Comparison of ENCODE assay signal across 10 cellular contexts in the genomic region with DNA sequence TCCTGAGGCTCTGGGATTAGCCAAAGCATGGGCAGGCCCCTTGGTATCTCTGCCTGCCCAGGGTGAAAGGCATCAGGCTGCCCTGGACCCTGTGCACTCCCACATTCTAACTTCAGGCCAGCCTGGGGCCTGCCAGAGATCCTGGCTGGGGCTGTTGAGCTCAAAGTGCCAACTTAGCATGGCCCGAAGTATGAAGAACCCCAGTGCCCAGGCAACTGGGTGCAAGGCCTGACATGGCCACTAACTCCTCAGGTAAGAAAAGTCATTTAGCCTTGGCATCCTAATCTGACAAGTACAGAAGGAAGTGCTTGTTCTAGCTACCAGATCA. TPM values are rescaled to one million over a fixed set of nuclear protein-coding genes. Genes with fewer than 3 reads are reported as not detected.
A peak's percentile ranks its signal among the peaks of the same experiment; 100 is the strongest.
DNase-seq lines count a peak whose midpoint lies in the region; ATAC-seq lines count a peak whose summit lies in the region.
"Had no signal": no experiment of that assay in that cellular context is flagged by ENCODE, and none has a peak within 500 bp of the region (broad histone marks: within the 10 kb centered on the region; RNA-seq: fewer than 3 reads in every experiment).

No MANE protein-coding gene starts in this region.

- H3K36me3 Mint-ChIP-seq in IgD-negative memory B cell = peaks cover 6% of the 10 kb centered on the region
- H3K36me3 Mint-ChIP-seq in activated naive CD8-positive, alpha-beta T cell treated with anti-CD3 and anti-CD28 coated beads, Interleukin-2, amount 10 ng/mL, durations not matched to agents 7 days and 5 days = peaks cover 12% of the 10 kb centered on the region
- peaks cover 89% of the 10 kb centered on the region for H3K36me3 Mint-ChIP-seq in stimulated activated effector memory CD8-positive, alpha-beta T cell treated with anti-CD3 and anti-CD28 coated beads, Interleukin-12 subunit alpha, Interleukin-12 subunit beta, amount 100 ng/mL, for 72 hours

- peaks cover 82 to 95% (median 83%) of the 10 kb centered on the region in 3 donors for H3K4me1 Mint-ChIP-seq in IgD-negative memory B cell
- peaks cover 61% of the 10 kb centered on the region for H3K4me1 Mint-ChIP-seq in activated naive CD8-positive, alpha-beta T cell treated with anti-CD3 and anti-CD28 coated beads, Interleukin-2, amount 10 ng/mL, durations not matched to agents 7 days and 5 days
- peaks cover 100% of the 10 kb centered on the region for H3K4me1 Mint-ChIP-seq in stimulated activated effector memory CD8-positive, alpha-beta T cell treated with anti-CD3 and anti-CD28 coated beads, Interleukin-12 subunit alpha, Interleukin-12 subunit beta, amount 100 ng/mL, for 72 hours

- peak overlapping the region in 3 of 4 donors; percentile 62 to 92 (median 83) for H3K4me3 Mint-ChIP-seq in IgD-negative memory B cell
- H3K4me3 Mint-ChIP-seq in activated naive CD8-positive, alpha-beta T cell treated with anti-CD3 and anti-CD28 coated beads, Interleukin-2, amount 10 ng/mL, durations not matched to agents 7 days and 5 days = no peak overlapping the region
- H3K4me3 Mint-ChIP-seq in stimulated activated effector memory CD8-positive, alpha-beta T cell treated with anti-CD3 and anti-CD28 coated beads, Interleukin-12 subunit alpha, Interleukin-12 subunit beta, amount 100 ng/mL, for 72 hours = peak overlapping the region; percentile 72

- in situ Hi-C loops in G401 (cut with HindIII; ENCODE audit: low sequenced_read_pairs) = no loop called here

- ATAC-seq in activated naive CD8-positive, alpha-beta T cell treated with anti-CD3 and anti-CD28 coated beads, Interleukin-2, amount 10 ng/mL, durations not matched to agents 7 days and 5 days (ENCODE audit: low read depth) = no peak
- ATAC-seq in left lobe of liver (peak; percentile 43), HG02981 (IDR thresholded peaks at IDR 0.05; ENCODE audit: unreplicated experiment) (no peak)
- no peak for ATAC-seq in stimulated activated effector memory CD8-positive, alpha-beta T cell treated with anti-CD3 and anti-CD28 coated beads, Interleukin-12 subunit alpha, Interleukin-12 subunit beta, amount 100 ng/mL, for 72 hours

- H3K27ac Mint-ChIP-seq in IgD-negative memory B cell = peak overlapping the region; percentile 87 to 98 (median 97)
- peak overlapping the region; percentile 72 for H3K27ac Mint-ChIP-seq in activated naive CD8-positive, alpha-beta T cell treated with anti-CD3 and anti-CD28 coated beads, Interleukin-2, amount 10 ng/mL, durations not matched to agents 7 days and 5 days
- H3K27ac Mint-ChIP-seq in stimulated activated effector memory CD8-positive, alpha-beta T cell treated with anti-CD3 and anti-CD28 coated beads, Interleukin-12 subunit alpha, Interleukin-12 subunit beta, amount 100 ng/mL, for 72 hours = peak overlapping the region; percentile 99

- no peak for DNase-seq in activated naive CD8-positive, alpha-beta T cell treated with anti-CD3 and anti-CD28 coated beads, Interleukin-2, amount 10 ng/mL, durations not matched to agents 7 days and 5 days
- no peak for DNase-seq in left lobe of liver (ENCODE audit: low spot score)
- no peak for DNase-seq in stimulated activated effector memory CD8-positive, alpha-beta T cell treated with anti-CD3 and anti-CD28 coated beads, Interleukin-12 subunit alpha, Interleukin-12 subunit beta, amount 100 ng/mL, for 72 hours (ENCODE audit: low spot score in 2 of 2)
- DNase-seq in G401 (ENCODE audit: low spot score) = no peak
- DNase-seq in NCI-H774 (lab: John Stamatoyannopoulos, UW) = no peak
- no peak for DNase-seq in RPMI8226
- DNase-seq: amniotic stem cell, DMS79 treated with DMSO at 0.1 percent for 48 hours had no signal

- POLR2A ChIA-PET in activated naive CD8-positive, alpha-beta T cell treated with anti-CD3 and anti-CD28 coated beads, Interleukin-2, amount 10 ng/mL, durations not matched to agents 7 days and 5 days (lab: Charles Lee) = interaction anchor here (2.3 kb wide), 1 partner anchor 17 kb away, joined by 17 read pairs; no protein-coding TSS in a partner anchor

- H3K9me3 Mint-ChIP-seq in IgD-negative memory B cell = no peaks in the 10 kb centered on the region
- no peaks in the 10 kb centered on the region for H3K9me3 Mint-ChIP-seq in activated naive CD8-positive, alpha-beta T cell treated with anti-CD3 and anti-CD28 coated beads, Interleukin-2, amount 10 ng/mL, durations not matched to agents 7 days and 5 days
- no peaks in the 10 kb centered on the region for H3K9me3 Mint-ChIP-seq in stimulated activated effector memory CD8-positive, alpha-beta T cell treated with anti-CD3 and anti-CD28 coated beads, Interleukin-12 subunit alpha, Interleukin-12 subunit beta, amount 100 ng/mL, for 72 hours

- H3K27me3 Mint-ChIP-seq in IgD-negative memory B cell = peaks cover 2% of the 10 kb centered on the region
- H3K27me3 Mint-ChIP-seq in activated naive CD8-positive, alpha-beta T cell treated with anti-CD3 and anti-CD28 coated beads, Interleukin-2, amount 10 ng/mL, durations not matched to agents 7 days and 5 days = no peaks in the 10 kb centered on the region

RNA-seq across cellular contexts. Expression of gene FAM53B, which starts 43.2 kb away (rescaled TPM):
- 48.9 TPM for polyA plus RNA-seq in IgD-negative memory B cell
- 10 to 100 TPM; 29.8 to 33.0 TPM for total RNA-seq in activated naive CD8-positive, alpha-beta T cell treated with anti-CD3 and anti-CD28 coated beads, Interleukin-2, amount 10 ng/mL, durations not matched to agents 7 days and 5 days
- 5.7 TPM for total RNA-seq in left lobe of liver
- 17.0 and 21.4 TPM in 2 replicates for total RNA-seq in G401 (2014; rRNA removed; shearing (Covaris generic))
